In the genomic region with DNA sequence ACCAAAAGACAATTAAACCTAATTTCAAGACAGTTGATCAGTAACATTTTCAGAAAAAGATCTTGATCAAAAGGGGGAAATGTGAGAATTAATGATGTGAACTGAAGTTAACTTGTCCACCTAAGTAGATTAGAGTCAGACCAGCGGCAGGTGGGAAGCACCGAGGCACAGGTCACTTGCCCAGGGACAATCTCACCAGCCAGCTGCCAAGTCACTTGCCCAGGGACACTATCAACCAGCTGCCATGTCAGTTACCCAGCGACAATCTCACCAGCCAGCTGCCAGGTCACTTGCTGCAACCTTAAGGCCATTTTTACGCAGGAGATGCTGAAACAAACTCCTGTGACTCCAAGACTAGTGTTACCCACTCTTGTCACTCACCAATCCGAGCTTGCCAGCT, we compare ENCODE assay signal across 20 cellular contexts.
"Had no signal": no experiment of that assay in that cellular context is flagged by ENCODE, and none has a peak within 500 bp of the region (broad histone marks: within the 10 kb centered on the region; RNA-seq: fewer than 3 reads in every experiment).

No MANE protein-coding gene starts in this region.

- DNase-seq: stimulated activated CD4-positive, alpha-beta T cell treated with anti-CD3 and anti-CD28 coated beads, Interleukin-2, amount 100 ng/mL, for 48 hours; stimulated activated CD4-positive, alpha-beta T cell treated with anti-CD3 and anti-CD28 coated beads, Interleukin-4, amount 100 ng/mL, for 1 hour; stimulated activated CD4-positive, alpha-beta T cell treated with anti-CD3 and anti-CD28 coated beads, Interleukin-4, amount 100 ng/mL, for 24 hours; stimulated activated CD4-positive, alpha-beta T cell treated with anti-CD3 and anti-CD28 coated beads, Interleukin-4, amount 100 ng/mL, for 4 hours; stimulated activated CD8-positive, alpha-beta memory T cell treated with anti-CD3 and anti-CD28 coated beads, Interleukin-4, amount 100 ng/mL, for 48 hours; stimulated activated naive B cell treated with anti-CD40 and anti-IgM and Interleukin-4, amounts not matched to agents 10 μg/mL and 1 μg/mL and 100 μg/mL, for 72 hours; stimulated activated naive CD4-positive, alpha-beta T cell; stimulated activated naive CD4-positive, alpha-beta T cell treated with Interleukin-2 at 50 U/mL for 16 hours; stimulated activated naive CD8-positive, alpha-beta T cell treated with anti-CD3 and anti-CD28 coated beads, Interleukin-15, amount 100 ng/mL, for 72 hours; stimulated activated naive CD8-positive, alpha-beta T cell treated with anti-CD3 and anti-CD28 coated beads, Interleukin-15, Interleukin-2, amounts not matched to agents 100 U/mL and 50 U/mL, for 24 hours; stomach; substantia nigra; testis; thyroid gland; tibial artery; transverse colon; trophoblast cell; upper lobe of left lung; upper lobe of right lung; uterus had no signal
